In the genomic region with DNA sequence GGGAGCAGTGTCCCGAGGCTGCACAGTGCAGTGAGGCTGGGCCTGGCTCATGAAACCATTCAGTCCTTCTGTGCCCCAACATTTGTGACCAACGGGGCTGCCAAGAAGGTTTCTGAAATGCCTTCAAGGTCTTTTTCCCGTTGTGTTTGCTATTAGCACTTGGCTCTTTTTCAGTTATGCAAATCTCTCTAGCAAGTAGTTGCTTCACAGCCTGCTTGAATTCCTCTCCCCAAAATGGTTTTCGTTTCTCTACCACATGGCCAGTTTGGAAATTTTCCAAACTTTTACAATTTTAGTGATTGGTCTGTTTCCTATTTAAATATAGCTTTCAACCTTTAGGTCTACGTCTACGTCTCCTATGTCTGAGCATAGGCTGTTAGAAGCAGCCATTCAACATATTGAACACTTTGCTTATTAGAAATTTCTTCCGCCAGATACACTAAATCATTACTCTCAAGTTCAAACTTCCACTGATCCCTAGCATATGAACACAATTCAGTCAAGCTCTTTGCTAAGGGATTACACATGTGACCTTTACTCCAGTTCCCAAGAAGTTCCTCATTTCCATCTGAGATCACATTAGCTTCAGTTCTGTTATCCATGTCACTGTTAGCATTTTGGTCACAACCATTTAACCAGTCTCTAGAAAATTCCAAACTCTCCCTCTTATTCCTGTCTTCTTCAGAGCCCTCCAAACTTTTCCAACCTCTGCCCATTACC, we compare ENCODE assay signal across 24 cellular contexts.
"Had no signal": no experiment of that assay in that cellular context is flagged by ENCODE, and none has a peak within 500 bp of the region (broad histone marks: within the 10 kb centered on the region; RNA-seq: fewer than 3 reads in every experiment).

No MANE protein-coding gene starts in this region.

- DNase-seq: activated CD4-positive, alpha-beta memory T cell treated with anti-CD3 and anti-CD28 coated beads for 36 hours; activated CD4-positive, alpha-beta T cell treated with anti-CD3 and anti-CD28 coated beads for 48 hours; activated CD8-positive, alpha-beta memory T cell treated with anti-CD3 and anti-CD28 coated beads, Interleukin-2, amount 50 U/mL, for 4 hours; activated effector memory CD4-positive, alpha-beta T cell treated with anti-CD3 and anti-CD28 coated beads, Interleukin-2, amount 50 U/mL, for 16 hours; activated naive CD4-positive, alpha-beta T cell treated with anti-CD3 and anti-CD28 coated beads, Interleukin-2, amount 10 ng/mL, durations not matched to agents 7 days and 5 days; activated naive CD8-positive, alpha-beta T cell treated with anti-CD3 and anti-CD28 coated beads, Interleukin-2, amount 10 ng/mL, durations not matched to agents 7 days and 5 days; activated T-cell treated with anti-CD3 and anti-CD28 coated beads, Interleukin-2, amount 50 U/mL, for 1 hour; amniotic stem cell; caudate nucleus; endodermal cell; islet precursor cell; left cardiac atrium; left ventricle myocardium superior; mucosa of descending colon; spleen; stimulated activated naive CD4-positive, alpha-beta T cell; WERI-Rb-1 had no signal

- ATAC-seq: activated CD4-positive, CD25-positive, alpha-beta regulatory T cell treated with anti-CD3 and anti-CD28 coated beads, Interleukin-2, amount 50 U/mL, for 24 hours; esophagus mucosa; gastroesophageal sphincter; left cardiac atrium; left ventricle myocardium superior; mucosa of descending colon; natural killer cell treated with Interleukin-12 subunit alpha and Interleukin-12 subunit beta and Interleukin-15 and Interleukin-18, amount 100 ng/mL, for 72 hours had no signal

- H3K79me2 ChIP-seq: hepatocyte had no signal

- H3K27ac ChIP-seq: gastroesophageal sphincter, hepatocyte, right atrium auricular region, spleen, tibial nerve, WERI-Rb-1 had no signal

- H3K27me3 ChIP-seq: gastroesophageal sphincter, hepatocyte, right atrium auricular region, spleen, tibial nerve had no signal

- H2AFZ ChIP-seq: hepatocyte had no signal

- H3K36me3 ChIP-seq: gastroesophageal sphincter, right atrium auricular region, spleen, tibial nerve, WERI-Rb-1 had no signal

- H3K4me1 ChIP-seq: gastroesophageal sphincter, right atrium auricular region, spleen, tibial nerve had no signal

- H3K4me3 ChIP-seq: gastroesophageal sphincter, hepatocyte, mucosa of descending colon, right atrium auricular region, spleen, tibial nerve had no signal

- H3K4me2 ChIP-seq: hepatocyte had no signal

- H3K9me3 ChIP-seq: gastroesophageal sphincter, mucosa of descending colon, tibial nerve had no signal
